ENCODE assay signal across 1 cellular context in the genomic region with DNA sequence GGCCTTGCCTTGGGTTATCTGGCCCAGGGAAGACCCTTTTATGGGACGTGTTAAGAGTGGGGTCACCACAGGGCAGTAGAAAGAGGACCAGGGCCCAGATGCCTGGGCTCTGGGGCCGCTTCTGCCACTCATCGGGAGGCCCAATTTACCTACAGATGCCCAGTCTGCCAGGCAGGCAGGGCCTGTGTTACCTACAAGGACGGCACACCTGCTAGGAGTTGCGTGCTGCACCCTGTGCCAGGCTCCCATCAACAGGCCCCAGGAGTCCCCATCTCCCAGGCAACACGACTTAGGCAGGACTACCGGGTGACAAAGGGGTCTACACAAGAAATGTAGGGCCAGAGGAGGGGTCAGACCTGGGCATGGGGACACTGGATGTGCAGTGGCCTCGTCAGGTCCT.
TF ChIP-seq lines count a peak whose summit lies in the region.

No MANE protein-coding gene starts in this region.

TF ChIP-seq in HepG2, 621 proteins besides CTCF, POLR2A, EP300 and RAD21 (continued from another document):
- TF ChIP-seq, protein P1, sequence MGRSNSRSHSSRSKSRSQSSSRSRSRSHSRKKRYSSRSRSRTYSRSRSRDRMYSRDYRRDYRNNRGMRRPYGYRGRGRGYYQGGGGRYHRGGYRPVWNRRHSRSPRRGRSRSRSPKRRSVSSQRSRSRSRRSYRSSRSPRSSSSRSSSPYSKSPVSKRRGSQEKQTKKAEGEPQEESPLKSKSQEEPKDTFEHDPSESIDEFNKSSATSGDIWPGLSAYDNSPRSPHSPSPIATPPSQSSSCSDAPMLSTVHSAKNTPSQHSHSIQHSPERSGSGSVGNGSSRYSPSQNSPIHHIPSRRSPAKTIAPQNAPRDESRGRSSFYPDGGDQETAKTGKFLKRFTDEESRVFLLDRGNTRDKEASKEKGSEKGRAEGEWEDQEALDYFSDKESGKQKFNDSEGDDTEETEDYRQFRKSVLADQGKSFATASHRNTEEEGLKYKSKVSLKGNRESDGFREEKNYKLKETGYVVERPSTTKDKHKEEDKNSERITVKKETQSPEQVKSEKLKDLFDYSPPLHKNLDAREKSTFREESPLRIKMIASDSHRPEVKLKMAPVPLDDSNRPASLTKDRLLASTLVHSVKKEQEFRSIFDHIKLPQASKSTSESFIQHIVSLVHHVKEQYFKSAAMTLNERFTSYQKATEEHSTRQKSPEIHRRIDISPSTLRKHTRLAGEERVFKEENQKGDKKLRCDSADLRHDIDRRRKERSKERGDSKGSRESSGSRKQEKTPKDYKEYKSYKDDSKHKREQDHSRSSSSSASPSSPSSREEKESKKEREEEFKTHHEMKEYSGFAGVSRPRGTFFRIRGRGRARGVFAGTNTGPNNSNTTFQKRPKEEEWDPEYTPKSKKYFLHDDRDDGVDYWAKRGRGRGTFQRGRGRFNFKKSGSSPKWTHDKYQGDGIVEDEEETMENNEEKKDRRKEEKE (IDR thresholded peaks at IDR 0.05) = no peak
- TF ChIP-seq RARG (CRISPR knock-in tag; IDR thresholded peaks at IDR 0.05; ENCODE audit: low read depth) = no peak
- no peak for TF ChIP-seq TAF1 (CRISPR knock-in tag; IDR thresholded peaks at IDR 0.05)
- no peak for TF ChIP-seq ZZZ3 (CRISPR knock-in tag; IDR thresholded peaks at IDR 0.05; ENCODE audit: borderline replicate concordance)
